In the genomic region with DNA sequence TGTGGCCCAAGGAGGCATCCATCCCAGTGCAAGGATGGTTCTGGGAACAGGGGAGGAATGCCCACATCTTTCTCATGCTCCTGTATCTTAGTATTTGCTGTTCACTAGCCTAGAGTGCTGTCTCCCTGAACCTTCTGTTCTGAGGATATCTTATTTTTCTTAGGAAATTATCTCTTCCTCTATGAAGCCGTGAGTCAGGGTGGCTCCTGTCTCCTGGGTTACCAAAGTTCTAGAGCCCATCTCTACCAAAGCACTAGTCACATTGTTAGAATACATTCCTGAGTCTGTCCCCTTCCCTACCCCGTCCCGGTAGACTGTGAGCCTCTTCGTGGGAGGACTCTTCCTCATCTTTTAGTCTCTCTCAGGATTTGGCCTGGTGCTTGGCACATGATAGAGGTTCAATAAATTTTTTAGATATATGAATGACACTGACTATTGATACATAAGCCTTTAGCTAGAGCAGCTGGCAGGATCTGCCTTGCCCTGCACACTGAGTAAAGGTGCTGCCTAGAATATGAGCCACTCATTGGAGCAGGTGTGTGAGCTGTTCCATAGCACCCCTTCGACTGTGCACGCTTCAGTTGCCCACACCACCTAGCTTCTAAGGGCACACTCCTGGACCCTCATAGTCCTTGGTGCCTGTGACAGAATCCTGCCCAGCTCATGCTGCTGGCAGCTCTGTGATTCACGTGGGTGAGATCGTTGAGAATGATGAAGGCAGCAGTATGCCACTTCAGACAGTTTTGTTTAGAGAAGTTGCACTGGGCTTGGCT, we compare ENCODE assay signal across 1 cellular context.
TF ChIP-seq lines count a peak whose summit lies in the region.

No MANE protein-coding gene starts in this region.

TF ChIP-seq in GM23338, 12 proteins besides CTCF, POLR2A, EP300 and RAD21:
- TF ChIP-seq ZNF114 (CRISPR knock-in tag; IDR thresholded peaks at IDR 0.05) (no peak), NANOG (IDR thresholded peaks at IDR 0.05; ENCODE audit: borderline replicate concordance) (no peak), STAT1 (IDR thresholded peaks at IDR 0.05; ENCODE audit: unreplicated experiment) (no peak), CREB1 (CRISPR knock-in tag; IDR thresholded peaks at IDR 0.05; ENCODE audit: low read depth) (no peak), POLR2AphosphoS5 (IDR thresholded peaks at IDR 0.05; ENCODE audit: low read depth) (no peak), EZH2phosphoT487 (IDR thresholded peaks at IDR 0.05; ENCODE audit: unreplicated experiment) (no peak), EZH2 (IDR thresholded peaks at IDR 0.05; ENCODE audit: low read depth, unreplicated experiment) (no peak), ZNF331 (CRISPR knock-in tag; IDR thresholded peaks at IDR 0.05; ENCODE audit: low read depth) (no peak), JUNB (IDR thresholded peaks at IDR 0.05; ENCODE audit: unreplicated experiment) (no peak)
- TF ChIP-seq, protein P1, sequence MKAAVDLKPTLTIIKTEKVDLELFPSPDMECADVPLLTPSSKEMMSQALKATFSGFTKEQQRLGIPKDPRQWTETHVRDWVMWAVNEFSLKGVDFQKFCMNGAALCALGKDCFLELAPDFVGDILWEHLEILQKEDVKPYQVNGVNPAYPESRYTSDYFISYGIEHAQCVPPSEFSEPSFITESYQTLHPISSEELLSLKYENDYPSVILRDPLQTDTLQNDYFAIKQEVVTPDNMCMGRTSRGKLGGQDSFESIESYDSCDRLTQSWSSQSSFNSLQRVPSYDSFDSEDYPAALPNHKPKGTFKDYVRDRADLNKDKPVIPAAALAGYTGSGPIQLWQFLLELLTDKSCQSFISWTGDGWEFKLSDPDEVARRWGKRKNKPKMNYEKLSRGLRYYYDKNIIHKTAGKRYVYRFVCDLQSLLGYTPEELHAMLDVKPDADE (IDR thresholded peaks at IDR 0.05) = no peak
- TF ChIP-seq, protein P2, sequence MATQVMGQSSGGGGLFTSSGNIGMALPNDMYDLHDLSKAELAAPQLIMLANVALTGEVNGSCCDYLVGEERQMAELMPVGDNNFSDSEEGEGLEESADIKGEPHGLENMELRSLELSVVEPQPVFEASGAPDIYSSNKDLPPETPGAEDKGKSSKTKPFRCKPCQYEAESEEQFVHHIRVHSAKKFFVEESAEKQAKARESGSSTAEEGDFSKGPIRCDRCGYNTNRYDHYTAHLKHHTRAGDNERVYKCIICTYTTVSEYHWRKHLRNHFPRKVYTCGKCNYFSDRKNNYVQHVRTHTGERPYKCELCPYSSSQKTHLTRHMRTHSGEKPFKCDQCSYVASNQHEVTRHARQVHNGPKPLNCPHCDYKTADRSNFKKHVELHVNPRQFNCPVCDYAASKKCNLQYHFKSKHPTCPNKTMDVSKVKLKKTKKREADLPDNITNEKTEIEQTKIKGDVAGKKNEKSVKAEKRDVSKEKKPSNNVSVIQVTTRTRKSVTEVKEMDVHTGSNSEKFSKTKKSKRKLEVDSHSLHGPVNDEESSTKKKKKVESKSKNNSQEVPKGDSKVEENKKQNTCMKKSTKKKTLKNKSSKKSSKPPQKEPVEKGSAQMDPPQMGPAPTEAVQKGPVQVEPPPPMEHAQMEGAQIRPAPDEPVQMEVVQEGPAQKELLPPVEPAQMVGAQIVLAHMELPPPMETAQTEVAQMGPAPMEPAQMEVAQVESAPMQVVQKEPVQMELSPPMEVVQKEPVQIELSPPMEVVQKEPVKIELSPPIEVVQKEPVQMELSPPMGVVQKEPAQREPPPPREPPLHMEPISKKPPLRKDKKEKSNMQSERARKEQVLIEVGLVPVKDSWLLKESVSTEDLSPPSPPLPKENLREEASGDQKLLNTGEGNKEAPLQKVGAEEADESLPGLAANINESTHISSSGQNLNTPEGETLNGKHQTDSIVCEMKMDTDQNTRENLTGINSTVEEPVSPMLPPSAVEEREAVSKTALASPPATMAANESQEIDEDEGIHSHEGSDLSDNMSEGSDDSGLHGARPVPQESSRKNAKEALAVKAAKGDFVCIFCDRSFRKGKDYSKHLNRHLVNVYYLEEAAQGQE (IDR thresholded peaks at IDR 0.05; ENCODE audit: unreplicated experiment) = no peak
- TF ChIP-seq, protein P3, sequence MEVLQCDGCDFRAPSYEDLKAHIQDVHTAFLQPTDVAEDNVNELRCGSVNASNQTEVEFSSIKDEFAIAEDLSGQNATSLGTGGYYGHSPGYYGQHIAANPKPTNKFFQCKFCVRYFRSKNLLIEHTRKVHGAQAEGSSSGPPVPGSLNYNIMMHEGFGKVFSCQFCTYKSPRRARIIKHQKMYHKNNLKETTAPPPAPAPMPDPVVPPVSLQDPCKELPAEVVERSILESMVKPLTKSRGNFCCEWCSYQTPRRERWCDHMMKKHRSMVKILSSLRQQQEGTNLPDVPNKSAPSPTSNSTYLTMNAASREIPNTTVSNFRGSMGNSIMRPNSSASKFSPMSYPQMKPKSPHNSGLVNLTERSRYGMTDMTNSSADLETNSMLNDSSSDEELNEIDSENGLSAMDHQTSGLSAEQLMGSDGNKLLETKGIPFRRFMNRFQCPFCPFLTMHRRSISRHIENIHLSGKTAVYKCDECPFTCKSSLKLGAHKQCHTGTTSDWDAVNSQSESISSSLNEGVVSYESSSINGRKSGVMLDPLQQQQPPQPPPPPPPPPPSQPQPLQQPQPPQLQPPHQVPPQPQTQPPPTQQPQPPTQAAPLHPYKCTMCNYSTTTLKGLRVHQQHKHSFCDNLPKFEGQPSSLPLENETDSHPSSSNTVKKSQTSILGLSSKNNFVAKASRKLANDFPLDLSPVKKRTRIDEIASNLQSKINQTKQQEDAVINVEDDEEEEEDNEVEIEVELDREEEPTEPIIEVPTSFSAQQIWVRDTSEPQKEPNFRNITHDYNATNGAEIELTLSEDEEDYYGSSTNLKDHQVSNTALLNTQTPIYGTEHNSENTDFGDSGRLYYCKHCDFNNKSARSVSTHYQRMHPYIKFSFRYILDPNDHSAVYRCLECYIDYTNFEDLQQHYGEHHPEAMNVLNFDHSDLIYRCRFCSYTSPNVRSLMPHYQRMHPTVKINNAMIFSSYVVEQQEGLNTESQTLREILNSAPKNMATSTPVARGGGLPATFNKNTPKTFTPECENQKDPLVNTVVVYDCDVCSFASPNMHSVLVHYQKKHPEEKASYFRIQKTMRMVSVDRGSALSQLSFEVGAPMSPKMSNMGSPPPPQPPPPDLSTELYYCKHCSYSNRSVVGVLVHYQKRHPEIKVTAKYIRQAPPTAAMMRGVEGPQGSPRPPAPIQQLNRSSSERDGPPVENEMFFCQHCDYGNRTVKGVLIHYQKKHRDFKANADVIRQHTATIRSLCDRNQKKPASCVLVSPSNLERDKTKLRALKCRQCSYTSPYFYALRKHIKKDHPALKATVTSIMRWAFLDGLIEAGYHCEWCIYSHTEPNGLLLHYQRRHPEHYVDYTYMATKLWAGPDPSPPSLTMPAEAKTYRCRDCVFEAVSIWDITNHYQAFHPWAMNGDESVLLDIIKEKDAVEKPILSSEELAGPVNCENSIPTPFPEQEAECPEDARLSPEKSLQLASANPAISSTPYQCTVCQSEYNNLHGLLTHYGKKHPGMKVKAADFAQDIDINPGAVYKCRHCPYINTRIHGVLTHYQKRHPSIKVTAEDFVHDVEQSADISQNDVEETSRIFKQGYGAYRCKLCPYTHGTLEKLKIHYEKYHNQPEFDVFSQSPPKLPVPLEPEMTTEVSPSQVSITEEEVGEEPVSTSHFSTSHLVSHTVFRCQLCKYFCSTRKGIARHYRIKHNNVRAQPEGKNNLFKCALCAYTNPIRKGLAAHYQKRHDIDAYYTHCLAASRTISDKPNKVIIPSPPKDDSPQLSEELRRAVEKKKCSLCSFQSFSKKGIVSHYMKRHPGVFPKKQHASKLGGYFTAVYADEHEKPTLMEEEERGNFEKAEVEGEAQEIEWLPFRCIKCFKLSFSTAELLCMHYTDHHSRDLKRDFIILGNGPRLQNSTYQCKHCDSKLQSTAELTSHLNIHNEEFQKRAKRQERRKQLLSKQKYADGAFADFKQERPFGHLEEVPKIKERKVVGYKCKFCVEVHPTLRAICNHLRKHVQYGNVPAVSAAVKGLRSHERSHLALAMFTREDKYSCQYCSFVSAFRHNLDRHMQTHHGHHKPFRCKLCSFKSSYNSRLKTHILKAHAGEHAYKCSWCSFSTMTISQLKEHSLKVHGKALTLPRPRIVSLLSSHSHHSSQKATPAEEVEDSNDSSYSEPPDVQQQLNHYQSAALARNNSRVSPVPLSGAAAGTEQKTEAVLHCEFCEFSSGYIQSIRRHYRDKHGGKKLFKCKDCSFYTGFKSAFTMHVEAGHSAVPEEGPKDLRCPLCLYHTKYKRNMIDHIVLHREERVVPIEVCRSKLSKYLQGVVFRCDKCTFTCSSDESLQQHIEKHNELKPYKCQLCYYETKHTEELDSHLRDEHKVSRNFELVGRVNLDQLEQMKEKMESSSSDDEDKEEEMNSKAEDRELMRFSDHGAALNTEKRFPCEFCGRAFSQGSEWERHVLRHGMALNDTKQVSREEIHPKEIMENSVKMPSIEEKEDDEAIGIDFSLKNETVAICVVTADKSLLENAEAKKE (CRISPR knock-in tag; IDR thresholded peaks at IDR 0.05) = no peak
